In the genomic region with DNA sequence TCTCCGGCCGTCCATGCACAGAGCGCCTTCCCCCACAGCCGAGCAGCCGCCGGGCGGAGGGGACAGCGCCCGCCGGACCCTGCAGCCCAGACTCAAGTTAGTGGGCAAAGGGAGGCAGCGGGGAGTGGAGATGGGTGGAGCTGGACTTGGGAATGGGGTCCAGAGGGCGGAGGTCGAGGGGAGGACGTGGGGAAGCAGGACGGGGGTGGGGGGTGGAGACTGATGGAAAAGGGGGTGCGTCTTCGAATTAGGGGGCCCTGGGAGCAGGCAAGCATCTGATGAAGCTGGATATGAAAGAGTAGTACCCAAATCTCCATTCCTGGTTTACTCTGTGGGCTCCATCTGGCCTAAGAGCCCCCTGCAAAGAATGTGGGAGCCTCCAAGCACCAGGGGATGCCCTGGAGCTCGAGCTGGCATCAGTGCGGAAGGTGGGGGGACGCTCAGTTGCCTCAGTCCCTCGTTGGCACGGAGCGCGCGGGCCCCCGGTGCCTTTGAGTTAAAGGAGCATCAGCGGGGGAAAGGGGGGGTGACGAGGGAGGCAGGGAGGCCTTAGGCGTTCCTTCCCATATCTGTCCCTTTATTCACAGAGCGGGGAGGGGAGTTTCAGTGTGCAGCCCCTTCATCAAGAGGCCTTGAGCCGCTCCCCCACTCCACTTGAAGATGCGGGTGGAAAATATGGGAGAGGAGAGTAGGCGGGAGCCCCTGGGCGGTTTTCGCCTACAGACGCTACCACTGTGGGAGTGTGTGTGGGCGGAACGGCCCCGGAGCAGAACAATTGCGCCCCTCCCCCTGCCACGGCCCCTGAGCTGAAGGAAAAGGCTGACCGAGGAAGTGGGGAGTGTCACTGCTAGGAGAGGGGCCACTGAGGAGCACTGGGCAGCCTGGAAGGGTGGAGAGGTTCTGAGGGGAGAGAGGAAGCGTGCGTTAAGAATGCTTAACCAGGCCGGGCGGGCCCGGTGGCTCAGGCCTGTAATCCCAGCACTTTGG, we compare ENCODE assay signal across 8 cellular contexts. TPM values are rescaled to one million over a fixed set of nuclear protein-coding genes. Genes with fewer than 3 reads are reported as not detected.
DNase-seq lines count a peak whose midpoint lies in the region; ATAC-seq and TF ChIP-seq lines count a peak whose summit lies in the region.

No MANE protein-coding gene starts in this region.

- DNase-seq in Daoy (ENCODE audit: low read depth) (peak; percentile 63), NAMALWA (ENCODE audit: low spot score) (peak; percentile 52), epithelial cell of esophagus (ENCODE audit: low read depth) (peak; percentile 42), midbrain (lab: John Stamatoyannopoulos, UW) (peak; percentile 28), SKM-1 (lab: John Stamatoyannopoulos, UW; ENCODE audit: unreplicated experiment) (no peak)
- peak in 2 of 3 experiments; percentile 36 to 50 for DNase-seq in activated CD8-positive, alpha-beta memory T cell treated with anti-CD3 and anti-CD28 coated beads for 48 hours (ENCODE audit: low read depth in 2 of 3, low spot score in 2 of 3)
- DNase-seq in stimulated activated naive CD8-positive, alpha-beta T cell treated with anti-CD3 and anti-CD28 coated beads, Interleukin-15, amount 100 ng/mL, for 72 hours, result peak; percentile 47 to 56

- no peaks in the 10 kb centered on the region for H3K9me3 Mint-ChIP-seq in stimulated activated naive CD8-positive, alpha-beta T cell treated with anti-CD3 and anti-CD28 coated beads, Interleukin-15, amount 100 ng/mL, for 72 hours

- TF ChIP-seq CTCF in epithelial cell of esophagus (IDR thresholded peaks at IDR 0.05; ENCODE audit: insufficient read depth, low read depth, low read length, missing control alignments), result no peak

- no peak for ATAC-seq in stimulated activated naive CD8-positive, alpha-beta T cell treated with anti-CD3 and anti-CD28 coated beads, Interleukin-15, amount 100 ng/mL, for 72 hours
- ATAC-seq in GM21737 (IDR thresholded peaks at IDR 0.05; ENCODE audit: unreplicated experiment), result no peak

- H3K27me3 Mint-ChIP-seq in stimulated activated naive CD8-positive, alpha-beta T cell treated with anti-CD3 and anti-CD28 coated beads, Interleukin-15, amount 100 ng/mL, for 72 hours, result no peaks in the 10 kb centered on the region

- peak overlapping the region; percentile 83 for H3K4me3 ChIP-seq in epithelial cell of esophagus (ENCODE audit: low read length)

- peak overlapping the region; percentile 95 to 99 for H3K4me3 Mint-ChIP-seq in stimulated activated naive CD8-positive, alpha-beta T cell treated with anti-CD3 and anti-CD28 coated beads, Interleukin-15, amount 100 ng/mL, for 72 hours

- H3K27ac Mint-ChIP-seq in stimulated activated naive CD8-positive, alpha-beta T cell treated with anti-CD3 and anti-CD28 coated beads, Interleukin-15, amount 100 ng/mL, for 72 hours, result peak overlapping the region; percentile 92 to 94

- H3K4me1 Mint-ChIP-seq in stimulated activated naive CD8-positive, alpha-beta T cell treated with anti-CD3 and anti-CD28 coated beads, Interleukin-15, amount 100 ng/mL, for 72 hours, result peaks cover 72% of the 10 kb centered on the region

RNA-seq across cellular contexts. Expression of gene NAB2, which starts 0.6 kb away (rescaled TPM):
- total RNA-seq in Daoy (2014; rRNA removed; shearing (Covaris generic)), result 39.4 and 47.5 TPM in 2 replicates

RNA-seq across cellular contexts. Expression of gene NEMP1, which starts 11.0 kb away (rescaled TPM):
- 26.1 and 34.1 TPM in 2 replicates for total RNA-seq in Daoy (2014; rRNA removed; shearing (Covaris generic))

RNA-seq across cellular contexts. Expression of gene STAT6, which starts 21.6 kb away (rescaled TPM):
- 39.1 and 44.4 TPM in 2 replicates for total RNA-seq in Daoy (2014; rRNA removed; shearing (Covaris generic))

RNA-seq across cellular contexts. Expression of gene LRP1, which starts 38.7 kb away (rescaled TPM):
- 2.8 and 3.9 TPM in 2 replicates for total RNA-seq in Daoy (2014; rRNA removed; shearing (Covaris generic))

RNA-seq across cellular contexts. Expression of gene MYO1A, which starts 39.6 kb away (rescaled TPM):
- not detected in 2 replicates for total RNA-seq in Daoy (2014; rRNA removed; shearing (Covaris generic))
